In genomic region chr17:78110363-78111011, GRCh38 we compare ENCODE assay signal across 1 cellular context.
TF ChIP-seq lines count a peak whose summit lies in the region.

No MANE protein-coding gene starts in this region.

TF ChIP-seq in WTC11, 78 proteins besides CTCF, POLR2A, EP300 and RAD21 (continued from another document):
- no peak for TF ChIP-seq ATF2 (CRISPR knock-in tag; IDR thresholded peaks at IDR 0.05; ENCODE audit: borderline replicate concordance, low read depth)
- no peak for TF ChIP-seq MAX (CRISPR knock-in tag; IDR thresholded peaks at IDR 0.05)
- no peak for TF ChIP-seq TP53 (CRISPR knock-in tag; IDR thresholded peaks at IDR 0.05)
- TF ChIP-seq CREB1 (CRISPR knock-in tag; IDR thresholded peaks at IDR 0.05) = no peak
- no peak for TF ChIP-seq OVOL2 (CRISPR knock-in tag; IDR thresholded peaks at IDR 0.05; ENCODE audit: borderline replicate concordance)
- TF ChIP-seq AR (CRISPR knock-in tag; IDR thresholded peaks at IDR 0.05) = no peak
- TF ChIP-seq CREM (CRISPR knock-in tag; IDR thresholded peaks at IDR 0.05) = no peak
- TF ChIP-seq MLX (CRISPR knock-in tag; IDR thresholded peaks at IDR 0.05) = no peak
- TF ChIP-seq ATF3 (CRISPR knock-in tag; conservative IDR thresholded peaks at IDR 0.05) = no peak
- no peak for TF ChIP-seq JAZF1 (CRISPR knock-in tag; IDR thresholded peaks at IDR 0.05)
- no peak for TF ChIP-seq ARID4B (CRISPR knock-in tag; IDR thresholded peaks at IDR 0.05; ENCODE audit: borderline replicate concordance)
- TF ChIP-seq EMX1 (CRISPR knock-in tag; IDR thresholded peaks at IDR 0.05) = no peak
- TF ChIP-seq KAT7 (CRISPR knock-in tag; IDR thresholded peaks at IDR 0.05; ENCODE audit: borderline replicate concordance) = no peak
- no peak for TF ChIP-seq NR1H2 (CRISPR knock-in tag; IDR thresholded peaks at IDR 0.05)
- TF ChIP-seq CBFB (CRISPR knock-in tag; IDR thresholded peaks at IDR 0.05; ENCODE audit: low read depth) = no peak
- no peak for TF ChIP-seq ERG (CRISPR knock-in tag; IDR thresholded peaks at IDR 0.05)
- no peak for TF ChIP-seq IRF2 (CRISPR knock-in tag; IDR thresholded peaks at IDR 0.05; ENCODE audit: borderline replicate concordance, low read depth)
